In genomic region chr14:100438678-100439592, GRCh38 we compare ENCODE assay signal across 8 cellular contexts.
DNase-seq lines count a peak whose midpoint lies in the region; ATAC-seq and TF ChIP-seq lines count a peak whose summit lies in the region.

No MANE protein-coding gene starts in this region.

- H3K27ac ChIP-seq in RWPE1, result peak overlapping the region; percentile 91
- H3K27ac ChIP-seq in spleen, result peak overlapping the region in 1 of 8 donors; percentile 55

- H3K4me1 ChIP-seq in spleen, result peaks cover 0 to 47% (median 21%) of the 10 kb centered on the region in 6 donors

- CTCF ChIA-PET in RWPE1 (lab: Yijun Ruan, JAX), result interaction anchor here (0.6 to 4.4 kb wide), 7 partner anchors 21 to 215 kb away, joined by 3 to 35 read pairs (median 5); no protein-coding TSS in a partner anchor

- H3K4me3 ChIP-seq in skeletal muscle cell (ENCODE audit: low read depth, low read length) (no peak overlapping the region), spleen (no peak overlapping the region)

- POLR2A ChIA-PET in RWPE1 (lab: Yijun Ruan, JAX; ENCODE audit: low non-redundant PET), result interaction anchor here (1.0 kb wide), 1 partner anchor 462 kb away, joined by 4 read pairs; no protein-coding TSS in a partner anchor

- intact Hi-C loops in spleen (cut with DNase I; ENCODE audit: low total_unique reads), result no loop called here

- ATAC-seq in GM18907 (IDR thresholded peaks at IDR 0.05; ENCODE audit: unreplicated experiment), result no peak
- ATAC-seq in GM21723 (IDR thresholded peaks at IDR 0.05; ENCODE audit: unreplicated experiment), result no peak

- no peaks in the 10 kb centered on the region for H3K36me3 ChIP-seq in spleen

- WGBS in spleen, 5 donors, result 71 to 81% (median 78%) methylated on average over 10 of the region's 10 CpGs

- TF ChIP-seq POLR2A in spleen (IDR thresholded peaks at IDR 0.05), result no peak

- TF ChIP-seq CTCF in RWPE1 (conservative IDR thresholded peaks at IDR 0.05; ENCODE audit: low read depth) (no peak), spleen (IDR thresholded peaks at IDR 0.05 in 8 of 11, conservative IDR thresholded peaks at IDR 0.05 in 3 of 11) (no peak)

- DNase-seq in GOT3 (lab: John Stamatoyannopoulos, UW) (peak; percentile 8), RWPE1 (ENCODE audit: low spot score) (peak; percentile 98), ecto neural progenitor cell (ENCODE audit: low spot score) (peak; percentile 36), skeletal muscle cell (ENCODE audit: low read depth) (peak; percentile 78), GDM1 (lab: John Stamatoyannopoulos, UW) (no peak), spleen (no peak)

- H3K9me3 ChIP-seq in spleen, result no peaks in the 10 kb centered on the region

- H3K27me3 ChIP-seq in spleen (replicated peaks in 1 of 7), result no peaks in the 10 kb centered on the region

Comparison
In these comparisons a context has a peak if more than half of its experiments do, and no peak if none do; other contexts are left out.
1. DNase-seq: peak in GOT3 (single experiment), RWPE1 (single experiment), ecto neural progenitor cell (single experiment) and skeletal muscle cell (single experiment); none in GDM1 (single experiment) and spleen (single experiment).